1 cellular context compared by ENCODE assay signal in the genomic region with DNA sequence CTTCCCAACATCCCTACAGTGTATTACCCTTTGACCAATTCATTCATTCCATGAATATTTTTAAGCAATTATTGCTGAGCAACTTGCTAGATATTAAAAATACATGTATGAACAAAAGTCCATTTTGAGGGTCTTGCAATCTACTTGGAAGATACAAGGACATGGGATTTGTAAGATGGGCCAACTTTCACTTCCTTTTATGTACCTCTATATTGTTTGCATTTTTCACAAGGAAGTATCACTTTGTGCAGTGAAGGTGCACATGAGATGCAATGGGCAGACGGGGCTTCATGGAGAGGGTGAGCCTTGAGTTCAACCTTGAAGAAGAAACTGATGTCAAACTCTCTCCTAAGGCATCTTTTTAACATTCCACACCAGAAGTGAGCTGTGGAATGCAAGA.
TF ChIP-seq lines count a peak whose summit lies in the region.

No MANE protein-coding gene starts in this region.

TF ChIP-seq in GM12878, 131 proteins besides CTCF, POLR2A, EP300 and RAD21 (continued from another document):
- TF ChIP-seq IKZF2 (IDR thresholded peaks at IDR 0.05) (peak; percentile 25 to 30; a peak in 1 of 4 replicates), MYB (IDR thresholded peaks at IDR 0.05; ENCODE audit: borderline replicate concordance, low read depth, low read length) (no peak), SUZ12 (IDR thresholded peaks at IDR 0.05; ENCODE audit: unreplicated experiment) (no peak), MXI1 (IDR thresholded peaks at IDR 0.05; ENCODE audit: low read depth, low read length) (no peak)
- TF ChIP-seq, protein P1, sequence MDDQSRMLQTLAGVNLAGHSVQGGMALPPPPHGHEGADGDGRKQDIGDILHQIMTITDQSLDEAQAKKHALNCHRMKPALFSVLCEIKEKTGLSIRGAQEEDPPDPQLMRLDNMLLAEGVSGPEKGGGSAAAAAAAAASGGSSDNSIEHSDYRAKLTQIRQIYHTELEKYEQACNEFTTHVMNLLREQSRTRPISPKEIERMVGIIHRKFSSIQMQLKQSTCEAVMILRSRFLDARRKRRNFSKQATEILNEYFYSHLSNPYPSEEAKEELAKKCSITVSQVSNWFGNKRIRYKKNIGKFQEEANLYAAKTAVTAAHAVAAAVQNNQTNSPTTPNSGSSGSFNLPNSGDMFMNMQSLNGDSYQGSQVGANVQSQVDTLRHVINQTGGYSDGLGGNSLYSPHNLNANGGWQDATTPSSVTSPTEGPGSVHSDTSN (IDR thresholded peaks at IDR 0.05; ENCODE audit: insufficient replicate concordance, low read depth, low read length), result no peak
- TF ChIP-seq, protein P2, sequence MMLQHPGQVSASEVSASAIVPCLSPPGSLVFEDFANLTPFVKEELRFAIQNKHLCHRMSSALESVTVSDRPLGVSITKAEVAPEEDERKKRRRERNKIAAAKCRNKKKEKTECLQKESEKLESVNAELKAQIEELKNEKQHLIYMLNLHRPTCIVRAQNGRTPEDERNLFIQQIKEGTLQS (IDR thresholded peaks at IDR 0.05; ENCODE audit: borderline replicate concordance, extremely low read depth, low read depth, low read length), result no peak
